Comparison of ENCODE assay signal across 1 cellular context in genomic region chr10:22320591-22321155, GRCh38.
TF ChIP-seq lines count a peak whose summit lies in the region.

Gene BMI1, plus strand, starts transcription at chr10:22321099. Its CDS starts 5,351 bp downstream, at chr10:22326450.

TF ChIP-seq in K562, 482 proteins besides CTCF, POLR2A, EP300 and RAD21 (continued from another document and continues in another):
- TF ChIP-seq NKRF (IDR thresholded peaks at IDR 0.05; ENCODE audit: borderline replicate concordance): no peak
- no peak for TF ChIP-seq MEF2A (IDR thresholded peaks at IDR 0.05; ENCODE audit: control insufficient read depth, low read depth, low read length)
- TF ChIP-seq ZNF274 (IDR thresholded peaks at IDR 0.05; ENCODE audit: borderline replicate concordance, low read depth, low read length): no peak
- no peak for TF ChIP-seq LARP7 (IDR thresholded peaks at IDR 0.05)
- TF ChIP-seq SLC30A9 (CRISPR knock-in tag; IDR thresholded peaks at IDR 0.05): no peak
- no peak for TF ChIP-seq ZNF384 (IDR thresholded peaks at IDR 0.05; ENCODE audit: low read depth, low read length)
- TF ChIP-seq BRD4 (IDR thresholded peaks at IDR 0.05): no peak
- no peak for TF ChIP-seq PHTF2 (CRISPR knock-in tag; IDR thresholded peaks at IDR 0.05)
- TF ChIP-seq MECOM (CRISPR knock-in tag; IDR thresholded peaks at IDR 0.05): no peak
- no peak for TF ChIP-seq JUND (IDR thresholded peaks at IDR 0.05; ENCODE audit: borderline replicate concordance, low read depth, low read length)
- TF ChIP-seq JUND (tag; IDR thresholded peaks at IDR 0.05; ENCODE audit: borderline replicate concordance, low read depth, low read length): no peak
- no peak for TF ChIP-seq MAFK (IDR thresholded peaks at IDR 0.05; ENCODE audit: low read length)
- TF ChIP-seq, protein P1, sequence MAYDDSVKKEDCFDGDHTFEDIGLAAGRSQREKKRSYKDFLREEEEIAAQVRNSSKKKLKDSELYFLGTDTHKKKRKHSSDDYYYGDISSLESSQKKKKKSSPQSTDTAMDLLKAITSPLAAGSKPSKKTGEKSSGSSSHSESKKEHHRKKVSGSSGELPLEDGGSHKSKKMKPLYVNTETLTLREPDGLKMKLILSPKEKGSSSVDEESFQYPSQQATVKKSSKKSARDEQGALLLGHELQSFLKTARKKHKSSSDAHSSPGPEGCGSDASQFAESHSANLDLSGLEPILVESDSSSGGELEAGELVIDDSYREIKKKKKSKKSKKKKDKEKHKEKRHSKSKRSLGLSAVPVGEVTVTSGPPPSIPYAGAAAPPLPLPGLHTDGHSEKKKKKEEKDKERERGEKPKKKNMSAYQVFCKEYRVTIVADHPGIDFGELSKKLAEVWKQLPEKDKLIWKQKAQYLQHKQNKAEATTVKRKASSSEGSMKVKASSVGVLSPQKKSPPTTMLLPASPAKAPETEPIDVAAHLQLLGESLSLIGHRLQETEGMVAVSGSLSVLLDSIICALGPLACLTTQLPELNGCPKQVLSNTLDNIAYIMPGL (CRISPR knock-in tag; IDR thresholded peaks at IDR 0.05): no peak
- no peak for TF ChIP-seq MXD1 (CRISPR knock-in tag; IDR thresholded peaks at IDR 0.05; ENCODE audit: borderline replicate concordance, poor library complexity, severe bottlenecking)
- no peak for TF ChIP-seq RFX5 (IDR thresholded peaks at IDR 0.05; ENCODE audit: low read depth, low read length)
- TF ChIP-seq CXXC5 (CRISPR knock-in tag; IDR thresholded peaks at IDR 0.05): peak; percentile 8
- TF ChIP-seq, protein P2, sequence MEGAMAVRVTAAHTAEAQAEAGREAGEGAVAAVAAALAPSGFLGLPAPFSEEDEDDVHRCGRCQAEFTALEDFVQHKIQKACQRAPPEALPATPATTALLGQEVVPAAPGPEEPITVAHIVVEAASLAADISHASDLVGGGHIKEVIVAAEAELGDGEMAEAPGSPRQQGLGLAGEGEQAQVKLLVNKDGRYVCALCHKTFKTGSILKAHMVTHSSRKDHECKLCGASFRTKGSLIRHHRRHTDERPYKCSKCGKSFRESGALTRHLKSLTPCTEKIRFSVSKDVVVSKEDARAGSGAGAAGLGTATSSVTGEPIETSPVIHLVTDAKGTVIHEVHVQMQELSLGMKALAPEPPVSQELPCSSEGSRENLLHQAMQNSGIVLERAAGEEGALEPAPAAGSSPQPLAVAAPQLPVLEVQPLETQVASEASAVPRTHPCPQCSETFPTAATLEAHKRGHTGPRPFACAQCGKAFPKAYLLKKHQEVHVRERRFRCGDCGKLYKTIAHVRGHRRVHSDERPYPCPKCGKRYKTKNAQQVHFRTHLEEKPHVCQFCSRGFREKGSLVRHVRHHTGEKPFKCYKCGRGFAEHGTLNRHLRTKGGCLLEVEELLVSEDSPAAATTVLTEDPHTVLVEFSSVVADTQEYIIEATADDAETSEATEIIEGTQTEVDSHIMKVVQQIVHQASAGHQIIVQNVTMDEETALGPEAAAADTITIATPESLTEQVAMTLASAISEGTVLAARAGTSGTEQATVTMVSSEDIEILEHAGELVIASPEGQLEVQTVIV (CRISPR knock-in tag; IDR thresholded peaks at IDR 0.05; ENCODE audit: borderline replicate concordance): no peak
- no peak for TF ChIP-seq GATA2 (CRISPR knock-in tag; IDR thresholded peaks at IDR 0.05)
- TF ChIP-seq U2AF2 (optimal IDR thresholded peaks at IDR 0.05; ENCODE audit: low read depth, low read length): no peak
- no peak for TF ChIP-seq WHSC1 (IDR thresholded peaks at IDR 0.05; ENCODE audit: low read length)
- no peak for TF ChIP-seq CREB5 (CRISPR knock-in tag; IDR thresholded peaks at IDR 0.05)
- TF ChIP-seq ZBTB34 (CRISPR knock-in tag; IDR thresholded peaks at IDR 0.05): no peak
- TF ChIP-seq ZNF165 (CRISPR knock-in tag; IDR thresholded peaks at IDR 0.05; ENCODE audit: borderline replicate concordance): no peak
- TF ChIP-seq, protein P3, sequence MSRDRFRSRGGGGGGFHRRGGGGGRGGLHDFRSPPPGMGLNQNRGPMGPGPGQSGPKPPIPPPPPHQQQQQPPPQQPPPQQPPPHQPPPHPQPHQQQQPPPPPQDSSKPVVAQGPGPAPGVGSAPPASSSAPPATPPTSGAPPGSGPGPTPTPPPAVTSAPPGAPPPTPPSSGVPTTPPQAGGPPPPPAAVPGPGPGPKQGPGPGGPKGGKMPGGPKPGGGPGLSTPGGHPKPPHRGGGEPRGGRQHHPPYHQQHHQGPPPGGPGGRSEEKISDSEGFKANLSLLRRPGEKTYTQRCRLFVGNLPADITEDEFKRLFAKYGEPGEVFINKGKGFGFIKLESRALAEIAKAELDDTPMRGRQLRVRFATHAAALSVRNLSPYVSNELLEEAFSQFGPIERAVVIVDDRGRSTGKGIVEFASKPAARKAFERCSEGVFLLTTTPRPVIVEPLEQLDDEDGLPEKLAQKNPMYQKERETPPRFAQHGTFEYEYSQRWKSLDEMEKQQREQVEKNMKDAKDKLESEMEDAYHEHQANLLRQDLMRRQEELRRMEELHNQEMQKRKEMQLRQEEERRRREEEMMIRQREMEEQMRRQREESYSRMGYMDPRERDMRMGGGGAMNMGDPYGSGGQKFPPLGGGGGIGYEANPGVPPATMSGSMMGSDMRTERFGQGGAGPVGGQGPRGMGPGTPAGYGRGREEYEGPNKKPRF (IDR thresholded peaks at IDR 0.05; ENCODE audit: low read depth, low read length): no peak
- no peak for TF ChIP-seq ZKSCAN8 (CRISPR knock-in tag; IDR thresholded peaks at IDR 0.05)
- TF ChIP-seq NCOR1 (IDR thresholded peaks at IDR 0.05): no peak
- TF ChIP-seq PREB (CRISPR knock-in tag; IDR thresholded peaks at IDR 0.05): no peak
- no peak for TF ChIP-seq SNRNP70 (optimal IDR thresholded peaks at IDR 0.05; ENCODE audit: low read depth, low read length)
- TF ChIP-seq ATF1 (CRISPR knock-in tag; IDR thresholded peaks at IDR 0.05): no peak
- no peak for TF ChIP-seq ATF1 (tag; IDR thresholded peaks at IDR 0.05)
- no peak for TF ChIP-seq ZNF785 (CRISPR knock-in tag; IDR thresholded peaks at IDR 0.05)
- TF ChIP-seq, protein P4, sequence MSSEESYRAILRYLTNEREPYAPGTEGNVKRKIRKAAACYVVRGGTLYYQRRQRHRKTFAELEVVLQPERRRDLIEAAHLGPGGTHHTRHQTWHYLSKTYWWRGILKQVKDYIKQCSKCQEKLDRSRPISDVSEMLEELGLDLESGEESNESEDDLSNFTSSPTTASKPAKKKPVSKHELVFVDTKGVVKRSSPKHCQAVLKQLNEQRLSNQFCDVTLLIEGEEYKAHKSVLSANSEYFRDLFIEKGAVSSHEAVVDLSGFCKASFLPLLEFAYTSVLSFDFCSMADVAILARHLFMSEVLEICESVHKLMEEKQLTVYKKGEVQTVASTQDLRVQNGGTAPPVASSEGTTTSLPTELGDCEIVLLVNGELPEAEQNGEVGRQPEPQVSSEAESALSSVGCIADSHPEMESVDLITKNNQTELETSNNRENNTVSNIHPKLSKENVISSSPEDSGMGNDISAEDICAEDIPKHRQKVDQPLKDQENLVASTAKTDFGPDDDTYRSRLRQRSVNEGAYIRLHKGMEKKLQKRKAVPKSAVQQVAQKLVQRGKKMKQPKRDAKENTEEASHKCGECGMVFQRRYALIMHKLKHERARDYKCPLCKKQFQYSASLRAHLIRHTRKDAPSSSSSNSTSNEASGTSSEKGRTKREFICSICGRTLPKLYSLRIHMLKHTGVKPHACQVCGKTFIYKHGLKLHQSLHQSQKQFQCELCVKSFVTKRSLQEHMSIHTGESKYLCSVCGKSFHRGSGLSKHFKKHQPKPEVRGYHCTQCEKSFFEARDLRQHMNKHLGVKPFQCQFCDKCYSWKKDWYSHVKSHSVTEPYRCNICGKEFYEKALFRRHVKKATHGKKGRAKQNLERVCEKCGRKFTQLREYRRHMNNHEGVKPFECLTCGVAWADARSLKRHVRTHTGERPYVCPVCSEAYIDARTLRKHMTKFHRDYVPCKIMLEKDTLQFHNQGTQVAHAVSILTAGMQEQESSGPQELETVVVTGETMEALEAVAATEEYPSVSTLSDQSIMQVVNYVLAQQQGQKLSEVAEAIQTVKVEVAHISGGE (CRISPR knock-in tag; IDR thresholded peaks at IDR 0.05): peak in 1 of 3 experiments; percentile 72; a peak in 2 of 6 replicates
- TF ChIP-seq ZC3H11A (IDR thresholded peaks at IDR 0.05; ENCODE audit: low read depth, low read length): no peak
- no peak for TF ChIP-seq ZNF212 (CRISPR knock-in tag; IDR thresholded peaks at IDR 0.05)
- TF ChIP-seq CCAR2 (IDR thresholded peaks at IDR 0.05; ENCODE audit: low read depth, low read length): no peak
- TF ChIP-seq PCBP1 (IDR thresholded peaks at IDR 0.05; ENCODE audit: low read depth, low read length, poor library complexity, severe bottlenecking): no peak
- no peak for TF ChIP-seq CEBPZ (IDR thresholded peaks at IDR 0.05; ENCODE audit: borderline replicate concordance, low read depth, low read length)
- no peak for TF ChIP-seq HEY1 (CRISPR knock-in tag; IDR thresholded peaks at IDR 0.05; ENCODE audit: borderline replicate concordance)
- TF ChIP-seq FOXJ2 (tag; IDR thresholded peaks at IDR 0.05): no peak
- 0 out of 4 replicates have a peak, but pooled peaks of 1 of the 2 experiments have one; percentile 50 for TF ChIP-seq NONO (IDR thresholded peaks at IDR 0.05; ENCODE audit: low read depth in 2 of 2, low read length in 1 of 2)
